1 cellular context compared by ENCODE assay signal in the genomic region with DNA sequence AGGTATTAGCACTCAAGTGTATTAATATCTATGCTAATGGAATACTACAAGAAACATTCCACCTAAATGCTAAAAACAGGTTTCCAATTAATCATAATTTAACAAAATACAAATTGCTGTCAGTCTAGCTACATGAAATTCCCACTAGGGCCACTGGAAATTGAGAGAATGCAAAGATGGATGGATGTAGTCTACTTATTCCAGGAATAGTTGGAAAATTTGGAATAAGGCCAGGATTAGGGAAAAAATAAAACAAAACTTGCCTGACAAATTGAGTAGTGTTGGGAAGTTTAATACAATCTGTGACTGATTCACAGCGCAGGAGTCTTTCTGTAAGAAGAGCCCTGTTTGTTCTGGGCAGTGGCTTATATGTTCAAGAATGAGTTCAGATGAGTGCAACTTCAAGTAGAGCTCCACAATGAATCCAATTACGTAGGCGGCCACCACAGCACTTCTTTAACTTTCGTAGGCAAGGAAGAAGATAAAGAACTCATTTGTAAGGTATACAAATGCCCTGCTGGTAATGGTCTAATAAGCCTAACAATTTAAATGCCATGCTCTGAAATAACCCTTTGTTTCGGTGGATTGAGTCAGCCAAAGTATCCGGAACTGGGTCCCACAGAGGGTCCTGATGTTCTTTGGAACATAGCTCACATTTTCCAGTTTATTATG.
TF ChIP-seq lines count a peak whose summit lies in the region.

No MANE protein-coding gene starts in this region.

TF ChIP-seq in liver, 16 proteins besides CTCF, POLR2A, EP300 and RAD21 (continued from another document):
- TF ChIP-seq, protein P1, sequence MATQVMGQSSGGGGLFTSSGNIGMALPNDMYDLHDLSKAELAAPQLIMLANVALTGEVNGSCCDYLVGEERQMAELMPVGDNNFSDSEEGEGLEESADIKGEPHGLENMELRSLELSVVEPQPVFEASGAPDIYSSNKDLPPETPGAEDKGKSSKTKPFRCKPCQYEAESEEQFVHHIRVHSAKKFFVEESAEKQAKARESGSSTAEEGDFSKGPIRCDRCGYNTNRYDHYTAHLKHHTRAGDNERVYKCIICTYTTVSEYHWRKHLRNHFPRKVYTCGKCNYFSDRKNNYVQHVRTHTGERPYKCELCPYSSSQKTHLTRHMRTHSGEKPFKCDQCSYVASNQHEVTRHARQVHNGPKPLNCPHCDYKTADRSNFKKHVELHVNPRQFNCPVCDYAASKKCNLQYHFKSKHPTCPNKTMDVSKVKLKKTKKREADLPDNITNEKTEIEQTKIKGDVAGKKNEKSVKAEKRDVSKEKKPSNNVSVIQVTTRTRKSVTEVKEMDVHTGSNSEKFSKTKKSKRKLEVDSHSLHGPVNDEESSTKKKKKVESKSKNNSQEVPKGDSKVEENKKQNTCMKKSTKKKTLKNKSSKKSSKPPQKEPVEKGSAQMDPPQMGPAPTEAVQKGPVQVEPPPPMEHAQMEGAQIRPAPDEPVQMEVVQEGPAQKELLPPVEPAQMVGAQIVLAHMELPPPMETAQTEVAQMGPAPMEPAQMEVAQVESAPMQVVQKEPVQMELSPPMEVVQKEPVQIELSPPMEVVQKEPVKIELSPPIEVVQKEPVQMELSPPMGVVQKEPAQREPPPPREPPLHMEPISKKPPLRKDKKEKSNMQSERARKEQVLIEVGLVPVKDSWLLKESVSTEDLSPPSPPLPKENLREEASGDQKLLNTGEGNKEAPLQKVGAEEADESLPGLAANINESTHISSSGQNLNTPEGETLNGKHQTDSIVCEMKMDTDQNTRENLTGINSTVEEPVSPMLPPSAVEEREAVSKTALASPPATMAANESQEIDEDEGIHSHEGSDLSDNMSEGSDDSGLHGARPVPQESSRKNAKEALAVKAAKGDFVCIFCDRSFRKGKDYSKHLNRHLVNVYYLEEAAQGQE (IDR thresholded peaks at IDR 0.05) = peak; percentile 51
